In the genomic region with DNA sequence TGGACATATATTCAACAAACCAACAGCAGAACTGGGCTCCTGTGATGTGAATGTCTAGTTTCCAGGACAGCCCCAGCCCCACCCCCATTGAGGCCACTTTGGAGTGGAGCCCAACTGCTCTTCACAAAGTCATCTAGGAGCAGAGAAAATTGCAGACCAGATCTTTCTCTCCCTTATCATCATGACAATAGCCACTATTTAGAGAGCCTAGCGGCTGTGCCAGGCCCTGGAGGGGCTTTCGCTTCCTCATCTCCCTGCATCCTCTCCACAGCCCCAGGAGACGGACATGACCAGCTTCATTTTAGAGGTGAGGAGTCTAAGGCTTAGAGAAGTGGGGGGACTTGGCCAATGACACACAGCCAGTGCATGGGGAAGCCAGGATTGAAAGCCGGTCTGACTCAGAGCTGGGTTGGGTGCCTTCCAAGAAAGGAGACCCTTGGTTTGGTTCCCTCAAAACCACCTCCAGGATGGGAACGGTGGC, we compare ENCODE assay signal across 12 cellular contexts. TPM values are rescaled to one million over a fixed set of nuclear protein-coding genes. Genes with fewer than 3 reads are reported as not detected.
DNase-seq lines count a peak whose midpoint lies in the region; ATAC-seq and TF ChIP-seq lines count a peak whose summit lies in the region.
"Had no signal": no experiment of that assay in that cellular context is flagged by ENCODE, and none has a peak within 500 bp of the region (broad histone marks: within the 10 kb centered on the region; RNA-seq: fewer than 3 reads in every experiment).

No MANE protein-coding gene starts in this region.

- H4K20me1 ChIP-seq in osteoblast (ENCODE audit: insufficient read depth, low read length), result no peaks in the 10 kb centered on the region

- H2AFZ ChIP-seq in osteoblast (ENCODE audit: low read length), result no peak overlapping the region

- WGBS in esophagus squamous epithelium, 2 donors, result 8 to 11% methylated on average over 1 to 4 of the region's 5 CpGs
- WGBS in tibial nerve, 2 donors, result 33 to 42% methylated on average over 5 of the region's 5 CpGs

- TF ChIP-seq CTCF in esophagus squamous epithelium (IDR thresholded peaks at IDR 0.05), result no peak
- no peak for TF ChIP-seq CTCF in osteoblast (IDR thresholded peaks at IDR 0.05; ENCODE audit: extremely low read depth, low read depth, low read length)
- TF ChIP-seq CTCF in coronary artery (IDR thresholded peaks at IDR 0.05), result no peak
- no peak for TF ChIP-seq CTCF in tibial nerve (IDR thresholded peaks at IDR 0.05)

- no peak for ATAC-seq in natural killer cell treated with Interleukin-12 subunit alpha and Interleukin-12 subunit beta and Interleukin-15 and Interleukin-18, amount 100 ng/mL, for 72 hours

- no peaks in the 10 kb centered on the region for H3K4me1 Mint-ChIP-seq in natural killer cell treated with Interleukin-12 subunit alpha and Interleukin-12 subunit beta and Interleukin-15 and Interleukin-18, amount 100 ng/mL, for 72 hours (ENCODE audit: low read depth in 2 of 2)

- no peak overlapping the region for H3K4me2 ChIP-seq in osteoblast (ENCODE audit: insufficient read depth, low read length)

- H3K4me1 ChIP-seq in NT2/D1 (ENCODE audit: insufficient read depth, insufficient read length) (peaks cover 39% of the 10 kb centered on the region), esophagus squamous epithelium (peaks cover 46 to 83% (median 47%) of the 10 kb centered on the region in 3 donors), osteoblast (ENCODE audit: insufficient read depth, low read length) (peaks cover 10% of the 10 kb centered on the region), tibial nerve (peaks cover 0 to 28% (median 0%) of the 10 kb centered on the region in 4 donors)

- H3K9ac ChIP-seq in NT2/D1 (ENCODE audit: insufficient read length, low read depth), result peak overlapping the region; percentile 73

- peak overlapping the region; percentile 81 for H3K4me3 ChIP-seq in H7 (ENCODE audit: insufficient read depth, low read depth, low read length)
- H3K4me3 ChIP-seq in NT2/D1 (ENCODE audit: insufficient read length, low read depth), result peak overlapping the region; percentile 72
- peak overlapping the region; percentile 60 to 79 (median 72) for H3K4me3 ChIP-seq in esophagus squamous epithelium
- no peak overlapping the region for H3K4me3 ChIP-seq in osteoblast (ENCODE audit: insufficient read depth, low read length)
- H3K4me3 ChIP-seq in coronary artery, result no peak overlapping the region
- H3K4me3 ChIP-seq in tibial nerve, result peak overlapping the region in 1 of 4 donors; percentile 12
- H3K4me3 ChIP-seq: uterus had no signal

- H3K36me3 Mint-ChIP-seq in natural killer cell treated with Interleukin-12 subunit alpha and Interleukin-12 subunit beta and Interleukin-15 and Interleukin-18, amount 100 ng/mL, for 72 hours, result no peaks in the 10 kb centered on the region

- H3K36me3 ChIP-seq in H7 (replicated peaks; ENCODE audit: control insufficient read depth, insufficient read depth, low read length) (peaks cover 13% of the 10 kb centered on the region), NT2/D1 (ENCODE audit: insufficient read depth, insufficient read length, low read length) (peaks cover 45% of the 10 kb centered on the region), esophagus squamous epithelium (peaks cover 0 to 39% (median 4%) of the 10 kb centered on the region in 3 donors), osteoblast (ENCODE audit: insufficient read depth, low read length) (no peaks in the 10 kb centered on the region), tibial nerve (peaks cover 0 to 43% (median 0%) of the 10 kb centered on the region in 3 donors)
- H3K36me3 ChIP-seq: uterus had no signal

- H3K9me3 Mint-ChIP-seq in natural killer cell treated with Interleukin-12 subunit alpha and Interleukin-12 subunit beta and Interleukin-15 and Interleukin-18, amount 100 ng/mL, for 72 hours, result no peaks in the 10 kb centered on the region

- H3K9me3 ChIP-seq in NT2/D1 (ENCODE audit: insufficient read depth, low read length) (no peaks in the 10 kb centered on the region), esophagus squamous epithelium (no peaks in the 10 kb centered on the region), osteoblast (ENCODE audit: low read depth, low read length) (no peaks in the 10 kb centered on the region), tibial nerve (no peaks in the 10 kb centered on the region)
- H3K9me3 ChIP-seq: uterus had no signal

- H3K27ac Mint-ChIP-seq in natural killer cell treated with Interleukin-12 subunit alpha and Interleukin-12 subunit beta and Interleukin-15 and Interleukin-18, amount 100 ng/mL, for 72 hours, result no peak overlapping the region

- no peaks in the 10 kb centered on the region for H3K79me2 ChIP-seq in osteoblast (ENCODE audit: insufficient read depth, low read length)

- intact Hi-C loops in esophagus squamous epithelium (cut with DNase I), result no loop called here

- peak; percentile 72 for DNase-seq in H7
- DNase-seq in NT2/D1 (ENCODE audit: low read depth, low spot score), result peak; percentile 59
- no peak for DNase-seq in esophagus squamous epithelium (lab: John Stamatoyannopoulos, UW)
- DNase-seq in osteoblast (ENCODE audit: insufficient read length, low spot score, missing footprints), result peak; percentile 92
- no peak for DNase-seq in coronary artery (ENCODE audit: low spot score)
- DNase-seq in activated CD4-positive, alpha-beta T cell treated with anti-CD3 and anti-CD28 coated beads, Interleukin-2, amount 50 U/mL, for 1 hour, result no peak
- no peak for DNase-seq in tibial nerve (ENCODE audit: low spot score in 2 of 2)
- no peak for DNase-seq in natural killer cell treated with Interleukin-12 subunit alpha and Interleukin-12 subunit beta and Interleukin-15 and Interleukin-18, amount 100 ng/mL, for 72 hours (ENCODE audit: low spot score)
- DNase-seq: activated effector memory CD4-positive, alpha-beta T cell treated with anti-CD3 and anti-CD28 coated beads, Interleukin-2, amount 50 U/mL, for 16 hours; DND-41; stimulated activated CD4-positive, alpha-beta T cell treated with anti-CD3 and anti-CD28 coated beads, Interleukin-4, amount 100 ng/mL, for 24 hours; uterus had no signal

- H3K27me3 ChIP-seq in H7 (ENCODE audit: control insufficient read depth, insufficient read depth, low read length), result no peaks in the 10 kb centered on the region
- H3K27me3 ChIP-seq in NT2/D1 (ENCODE audit: insufficient read depth, insufficient read length), result no peaks in the 10 kb centered on the region
- peaks cover 0 to 5% (median 0%) of the 10 kb centered on the region in 4 donors for H3K27me3 ChIP-seq in esophagus squamous epithelium
- H3K27me3 ChIP-seq in osteoblast (ENCODE audit: insufficient read depth, low read length), result peaks cover 4% of the 10 kb centered on the region
- H3K27me3 ChIP-seq in tibial nerve, result peaks cover 0 to 19% of the 10 kb centered on the region in 2 donors
- H3K27me3 ChIP-seq: uterus had no signal

- TF ChIP-seq POLR2A in esophagus squamous epithelium (IDR thresholded peaks at IDR 0.05) (no peak), tibial nerve (IDR thresholded peaks at IDR 0.05) (no peak)

- H3K27ac ChIP-seq in esophagus squamous epithelium, result peak overlapping the region; percentile 86 to 96 (median 94)
- no peak overlapping the region for H3K27ac ChIP-seq in osteoblast (ENCODE audit: low read depth, low read length)
- H3K27ac ChIP-seq in coronary artery, result no peak overlapping the region
- peak overlapping the region in 1 of 4 donors; percentile 38 for H3K27ac ChIP-seq in tibial nerve
- H3K27ac ChIP-seq: uterus had no signal

- no peak for TF ChIP-seq EP300 in tibial nerve (IDR thresholded peaks at IDR 0.05)

- no peak overlapping the region for H3K4me3 Mint-ChIP-seq in natural killer cell treated with Interleukin-12 subunit alpha and Interleukin-12 subunit beta and Interleukin-15 and Interleukin-18, amount 100 ng/mL, for 72 hours

- H3K27me3 Mint-ChIP-seq in natural killer cell treated with Interleukin-12 subunit alpha and Interleukin-12 subunit beta and Interleukin-15 and Interleukin-18, amount 100 ng/mL, for 72 hours, result no peaks in the 10 kb centered on the region

RNA-seq across cellular contexts. Expression of a gene that starts 1.4 kb away (rescaled TPM):
- total RNA-seq in H7 (2014; rRNA removed; shearing (Covaris generic)), result 57.1 and 65.4 TPM in 2 replicates
- 100 to 1,000 TPM in 1 of 4 donors, 10 to 100 TPM in 3; 39.2 to 121 (median 49.2) TPM for total RNA-seq in esophagus squamous epithelium
- not detected in 2 replicates for total RNA-seq in osteoblast
- under 1 TPM in 1 of 4 donors, not detected in 3; 0.20 TPM for total RNA-seq in tibial nerve
- not detected for total RNA-seq in natural killer cell treated with Interleukin-12 subunit alpha and Interleukin-12 subunit beta and Interleukin-15 and Interleukin-18, amount 100 ng/mL, for 72 hours

RNA-seq across cellular contexts. Expression of a gene that starts 15.7 kb away (rescaled TPM):
- 0.59 and 1.1 TPM in 2 replicates for total RNA-seq in H7 (2014; rRNA removed; shearing (Covaris generic))
- total RNA-seq in esophagus squamous epithelium, result 1 to 10 TPM in 2 of 4 donors, under 1 TPM in 2; 0.38 to 4.2 (median 1.9) TPM
- 0.29 TPM in 1 of 2 replicates, not detected in the other for total RNA-seq in osteoblast
- total RNA-seq in tibial nerve, result 10 to 100 TPM in 2 of 4 donors, 1 to 10 TPM in 2; 6.5 to 21.3 (median 10.8) TPM
- total RNA-seq in natural killer cell treated with Interleukin-12 subunit alpha and Interleukin-12 subunit beta and Interleukin-15 and Interleukin-18, amount 100 ng/mL, for 72 hours, result 1 to 10 TPM in 1 of 2 donors, not detected in 1; 1.5 TPM

RNA-seq across cellular contexts. Expression of a gene that starts 16.7 kb away (rescaled TPM):
- 61.7 and 77.2 TPM in 2 replicates for total RNA-seq in H7 (2014; rRNA removed; shearing (Covaris generic))
- 10 to 100 TPM; 25.7 to 57.2 (median 30.4) TPM for total RNA-seq in esophagus squamous epithelium
- total RNA-seq in osteoblast, result 31.8 and 35.1 TPM in 2 replicates
- total RNA-seq in tibial nerve, result 10 to 100 TPM; 79.5 to 99.0 (median 92.7) TPM
- total RNA-seq in natural killer cell treated with Interleukin-12 subunit alpha and Interleukin-12 subunit beta and Interleukin-15 and Interleukin-18, amount 100 ng/mL, for 72 hours, result 10 to 100 TPM; 39.5 to 67.3 TPM

RNA-seq across cellular contexts. Expression of a gene that starts 25.9 kb away (rescaled TPM):
- 52.7 and 64.0 TPM in 2 replicates for total RNA-seq in H7 (2014; rRNA removed; shearing (Covaris generic))
- total RNA-seq in esophagus squamous epithelium (10 to 100 TPM; 26.6 to 39.8 (median 33.5) TPM), osteoblast (25.9 and 30.0 TPM in 2 replicates), tibial nerve (10 to 100 TPM; 37.9 to 53.4 (median 45.6) TPM)
- 10 to 100 TPM; 42.7 to 43.1 TPM for total RNA-seq in natural killer cell treated with Interleukin-12 subunit alpha and Interleukin-12 subunit beta and Interleukin-15 and Interleukin-18, amount 100 ng/mL, for 72 hours

RNA-seq across cellular contexts. Expression of a gene that starts 39.5 kb away (rescaled TPM):
- total RNA-seq in H7 (2014; rRNA removed; shearing (Covaris generic)), result 127 and 135 TPM in 2 replicates
- total RNA-seq in esophagus squamous epithelium, result 10 to 100 TPM; 27.6 to 56.6 (median 44.0) TPM
- 132 and 147 TPM in 2 replicates for total RNA-seq in osteoblast
- total RNA-seq in tibial nerve, result 100 to 1,000 TPM; 114 to 180 (median 136) TPM
- 10 to 100 TPM; 65.2 to 84.6 TPM for total RNA-seq in natural killer cell treated with Interleukin-12 subunit alpha and Interleukin-12 subunit beta and Interleukin-15 and Interleukin-18, amount 100 ng/mL, for 72 hours

Comparison
In these comparisons a context has a peak if more than half of its experiments do, and no peak if none do; other contexts are left out.
1. DNase-seq: peak in H7 (single experiment), NT2/D1 (single experiment) and osteoblast (single experiment); none in esophagus squamous epithelium (single experiment), coronary artery (single experiment), activated CD4-positive, alpha-beta T cell treated with anti-CD3 and anti-CD28 coated beads, Interleukin-2, amount 50 U/mL, for 1 hour (single experiment), tibial nerve (0 of 2) and natural killer cell treated with Interleukin-12 subunit alpha and Interleukin-12 subunit beta and Interleukin-15 and Interleukin-18, amount 100 ng/mL, for 72 hours (single experiment).
2. H3K4me3 ChIP-seq: peak in H7 (single experiment), NT2/D1 (single experiment) and esophagus squamous epithelium (4 of 4); none in osteoblast (single experiment) and coronary artery (single experiment).
3. H3K27ac ChIP-seq: peak in esophagus squamous epithelium (4 of 4); none in osteoblast (single experiment) and coronary artery (0 of 2).
4. RNA of a gene that starts 1.4 kb away (total RNA-seq): 57.1 to 65.4 TPM in H7 and 39.2 to 121 TPM in esophagus squamous epithelium; not detected in osteoblast, 0.20 TPM in tibial nerve and not detected in natural killer cell treated with Interleukin-12 subunit alpha and Interleukin-12 subunit beta and Interleukin-15 and Interleukin-18, amount 100 ng/mL, for 72 hours; every median in the first group is over 10 times any median in the second.